Comparison of ENCODE assay signal across 1 cellular context in genomic region chr7:55053651-55054226, GRCh38.
TF ChIP-seq lines count a peak whose summit lies in the region.

No MANE protein-coding gene starts in this region.

TF ChIP-seq in SK-N-SH treated with all-trans-retinoic acid at 6 μM for 48 hours, 23 proteins besides CTCF, POLR2A, EP300 and RAD21 (continued from another document):
- no peak for TF ChIP-seq ZFP3 (CRISPR knock-in tag; IDR thresholded peaks at IDR 0.05)
- no peak for TF ChIP-seq GLIS3 (CRISPR knock-in tag; IDR thresholded peaks at IDR 0.05)
- no peak for TF ChIP-seq OSR1 (CRISPR knock-in tag; IDR thresholded peaks at IDR 0.05)
- TF ChIP-seq TCF4 (CRISPR knock-in tag; IDR thresholded peaks at IDR 0.05; ENCODE audit: borderline replicate concordance): no peak
- TF ChIP-seq ARNTL (CRISPR knock-in tag; IDR thresholded peaks at IDR 0.05; ENCODE audit: borderline replicate concordance, low read depth): no peak
- no peak for TF ChIP-seq TSHZ2 (CRISPR knock-in tag; IDR thresholded peaks at IDR 0.05)
- TF ChIP-seq RARB (CRISPR knock-in tag; IDR thresholded peaks at IDR 0.05): no peak
- TF ChIP-seq ZFP30 (CRISPR knock-in tag; IDR thresholded peaks at IDR 0.05): no peak
- no peak for TF ChIP-seq ZNF8 (CRISPR knock-in tag; IDR thresholded peaks at IDR 0.05)
- TF ChIP-seq CREB5 (CRISPR knock-in tag; IDR thresholded peaks at IDR 0.05; ENCODE audit: low read depth): no peak
- no peak for TF ChIP-seq PATZ1 (CRISPR knock-in tag; IDR thresholded peaks at IDR 0.05; ENCODE audit: borderline replicate concordance)
- no peak for TF ChIP-seq PPARA (CRISPR knock-in tag; IDR thresholded peaks at IDR 0.05; ENCODE audit: borderline replicate concordance)
- no peak for TF ChIP-seq POU6F1 (CRISPR knock-in tag; IDR thresholded peaks at IDR 0.05; ENCODE audit: borderline replicate concordance, low read depth)
